Comparison of ENCODE assay signal across 8 cellular contexts in the genomic region with DNA sequence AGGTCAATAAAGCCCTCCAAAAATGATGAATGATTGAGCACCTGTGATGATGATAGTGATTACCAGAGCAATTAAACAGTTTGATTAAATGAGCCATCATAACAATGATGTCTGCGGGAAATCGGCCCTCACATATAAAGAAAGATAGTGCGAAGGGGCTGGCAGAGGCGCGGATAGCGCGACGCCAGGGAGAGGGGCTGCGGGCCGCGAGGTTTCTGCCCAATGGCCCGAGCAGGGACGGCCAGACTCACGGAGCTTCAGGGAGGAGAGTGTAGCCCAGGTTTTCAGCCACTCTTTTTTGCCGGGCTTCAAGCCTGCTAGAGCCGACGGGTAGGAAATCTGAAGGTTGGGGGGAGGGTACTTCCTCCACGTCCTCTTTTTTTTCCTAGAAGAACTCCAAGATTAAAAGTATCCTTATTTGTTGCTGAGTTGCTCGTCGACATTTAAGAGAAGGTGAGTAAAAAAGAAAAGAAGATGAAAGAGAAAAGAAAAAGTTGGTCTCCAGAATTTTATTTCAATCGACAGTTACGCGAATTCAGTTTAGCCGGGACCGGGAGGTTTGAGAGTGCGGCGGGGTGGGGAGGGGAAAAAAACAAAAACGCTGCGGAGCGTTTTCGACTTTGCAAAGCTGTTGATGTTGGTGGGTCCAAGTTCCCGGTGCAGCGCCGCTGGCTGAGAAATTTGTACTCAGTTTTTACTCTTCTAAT. TPM values are rescaled to one million over a fixed set of nuclear protein-coding genes. Genes with fewer than 3 reads are reported as not detected.
DNase-seq lines count a peak whose midpoint lies in the region; ATAC-seq lines count a peak whose summit lies in the region.

No MANE protein-coding gene starts in this region.

- H3K14ac ChIP-seq in neuronal stem cell (ENCODE audit: low read length): no peak overlapping the region

- H3K9me3 ChIP-seq in duodenal mucosa (ENCODE audit: control insufficient read depth in 1 of 2, low read length in 2 of 2) (no peaks in the 10 kb centered on the region), neuronal stem cell (replicated peaks in 1 of 2; ENCODE audit: control insufficient read depth in 2 of 2, insufficient read depth in 1 of 2, low read depth in 1 of 2, low read length in 2 of 2) (no peaks in the 10 kb centered on the region)

- no peak overlapping the region for H4K8ac ChIP-seq in neuronal stem cell (ENCODE audit: low read depth, low read length)

- no peak overlapping the region for H2AK5ac ChIP-seq in neuronal stem cell (ENCODE audit: low read depth, low read length)

- H2BK5ac ChIP-seq in neuronal stem cell (ENCODE audit: low read length): no peak overlapping the region

- no peak overlapping the region for H2BK15ac ChIP-seq in neuronal stem cell (ENCODE audit: low read length)

- no peak overlapping the region for H2BK120ac ChIP-seq in neuronal stem cell (ENCODE audit: low read depth, low read length)

- peak overlapping the region; percentile 89 to 90 for H3K4me3 ChIP-seq in duodenal mucosa (ENCODE audit: low read depth in 1 of 2, low read length in 2 of 2)
- H3K4me3 ChIP-seq in neuronal stem cell (ENCODE audit: low read length in 2 of 2): peak overlapping the region; percentile 79 to 93

- H3K36me3 ChIP-seq in duodenal mucosa (ENCODE audit: control insufficient read depth in 1 of 2, insufficient read depth in 2 of 2, low read length in 2 of 2): no peaks in the 10 kb centered on the region
- H3K36me3 ChIP-seq in neuronal stem cell (replicated peaks in 1 of 2; ENCODE audit: control insufficient read depth in 2 of 2, insufficient read depth in 2 of 2, low read length in 2 of 2): no peaks in the 10 kb centered on the region

- no peak overlapping the region for H2BK12ac ChIP-seq in neuronal stem cell (ENCODE audit: low read length)

- H3K27me3 ChIP-seq in duodenal mucosa (ENCODE audit: control insufficient read depth in 1 of 2, insufficient read depth in 2 of 2, low read length in 2 of 2) (peaks cover 3 to 6% of the 10 kb centered on the region in 2 donors), neuronal stem cell (ENCODE audit: control insufficient read depth in 3 of 3, insufficient read depth in 3 of 3, low read depth in 1 of 3, low read length in 3 of 3) (peaks cover 0 to 5% (median 0%) of the 10 kb centered on the region in 3 experiments)

- H3K9ac ChIP-seq in duodenal mucosa (ENCODE audit: low read depth in 1 of 2, low read length in 2 of 2) (peak overlapping the region; percentile 59 to 64), neuronal stem cell (ENCODE audit: low read depth, low read length, poor library complexity) (no peak overlapping the region)

- peak; percentile 51 for DNase-seq in EH (ENCODE audit: low read depth)
- DNase-seq in NCI-H446 treated with DMSO at 0.1 percent for 48 hours (lab: John Stamatoyannopoulos, UW): peak; percentile 49
- peak; percentile 49 for DNase-seq in neuronal stem cell (ENCODE audit: low spot score)
- no peak for DNase-seq in HPDE6-E6E7 (ENCODE audit: extremely low spot score)
- no peak for DNase-seq in dedifferentiated amniotic fluid mesenchymal stem cell (ENCODE audit: extremely low spot score)
- no peak for DNase-seq in NCI-H2196 (lab: John Stamatoyannopoulos, UW; ENCODE audit: unreplicated experiment)

- H2AFZ ChIP-seq in neuronal stem cell (ENCODE audit: low read length): peak overlapping the region; percentile 90

- H3K4me1 ChIP-seq in duodenal mucosa (ENCODE audit: control insufficient read depth in 1 of 2, insufficient read depth in 2 of 2, low read length in 2 of 2) (peaks cover 0 to 8% of the 10 kb centered on the region in 2 donors), neuronal stem cell (ENCODE audit: control insufficient read depth in 2 of 2, insufficient read depth in 1 of 2, low read depth in 1 of 2, low read length in 2 of 2) (peaks cover 7 to 9% of the 10 kb centered on the region in 2 donors)

- no CpG with 5 or more reads among the region's 34 CpGs for WGBS in neuronal stem cell (ENCODE audit: extremely low coverage in 2 of 2, insufficient read length in 2 of 2, insufficient replicate concordance in 1 of 2), 2 donors

- H4K91ac ChIP-seq in neuronal stem cell (ENCODE audit: low read depth, low read length, poor library complexity): no peak overlapping the region

- peaks cover 8% of the 10 kb centered on the region for H3K79me1 ChIP-seq in neuronal stem cell (ENCODE audit: low read depth, low read length)

- H3K4me2 ChIP-seq in neuronal stem cell (ENCODE audit: insufficient read depth, low read length, poor library complexity, severe bottlenecking): peak overlapping the region; percentile 83

- no peak for ATAC-seq in HG03521 (IDR thresholded peaks at IDR 0.05; ENCODE audit: unreplicated experiment)

- H3K4ac ChIP-seq in neuronal stem cell (ENCODE audit: low read length): no peak overlapping the region

- H3K23ac ChIP-seq in neuronal stem cell (ENCODE audit: low read depth, low read length, poor library complexity): no peak overlapping the region

- no peak overlapping the region for H3K27ac ChIP-seq in duodenal mucosa (ENCODE audit: low read depth, low read length)
- peak overlapping the region; percentile 98 for H3K27ac ChIP-seq in neuronal stem cell (replicated peaks; ENCODE audit: low read length)

- peak overlapping the region; percentile 85 for H3K18ac ChIP-seq in neuronal stem cell (ENCODE audit: low read length)

RNA-seq across cellular contexts. Expression of gene MEIS2, which starts 2.1 kb away (rescaled TPM):
- 50.7 TPM for polyA plus RNA-seq in neuronal stem cell (2013, experiment 1 of 2)
- polyA plus RNA-seq in neuronal stem cell (2013, experiment 2 of 2): 50.7 TPM

Comparison
In these comparisons a context has a peak if more than half of its experiments do, and no peak if none do; other contexts are left out.
1. DNase-seq: peak in EH (single experiment), NCI-H446 treated with DMSO at 0.1 percent for 48 hours (single experiment) and neuronal stem cell (single experiment); none in HPDE6-E6E7 (single experiment), dedifferentiated amniotic fluid mesenchymal stem cell (single experiment) and NCI-H2196 (single experiment).